Comparison of ENCODE assay signal across 7 cellular contexts in genomic region chr20:61031101-61031830, GRCh38.
"Had no signal": no experiment of that assay in that cellular context is flagged by ENCODE, and none has a peak within 500 bp of the region (broad histone marks: within the 10 kb centered on the region; RNA-seq: fewer than 3 reads in every experiment).

No MANE protein-coding gene starts in this region.

- H2AFZ ChIP-seq: GM23248 had no signal

- H3K9ac ChIP-seq: GM23248 had no signal

- DNase-seq: GM23248, GOT3, H7, HCEC 1CT, KBM-7 had no signal

- H3K27ac ChIP-seq: GM23248, HL-60 had no signal

- ATAC-seq: HepG2 had no signal

- H3K4me3 ChIP-seq: GM23248 had no signal
